ENCODE assay signal across 20 cellular contexts in genomic region chr13:51978836-51979556, GRCh38. TPM values are rescaled to one million over a fixed set of nuclear protein-coding genes. Genes with fewer than 3 reads are reported as not detected.
A peak's percentile ranks its signal among the peaks of the same experiment; 100 is the strongest.
DNase-seq lines count a peak whose midpoint lies in the region; ATAC-seq and FAIRE-seq lines count a peak whose summit lies in the region.
"Had no signal": no experiment of that assay in that cellular context is flagged by ENCODE, and none has a peak within 500 bp of the region (broad histone marks: within the 10 kb centered on the region; RNA-seq: fewer than 3 reads in every experiment).

No MANE protein-coding gene starts in this region.

- no peaks in the 10 kb centered on the region for H3K9me3 ChIP-seq in small intestine (ENCODE audit: control insufficient read depth, low read depth)
- H3K9me3 ChIP-seq: esophagus muscularis mucosa, thyroid gland had no signal

- H3K27me3 ChIP-seq in small intestine (ENCODE audit: control insufficient read depth in 2 of 2, insufficient read depth in 2 of 2, low read length in 2 of 2) = no peaks in the 10 kb centered on the region
- H3K27me3 ChIP-seq: esophagus muscularis mucosa, thyroid gland had no signal

- DNase-seq in NCI-H2029 (lab: John Stamatoyannopoulos, UW) (peak; percentile 33), NCI-H2029 treated with DMSO at 0.1 percent for 48 hours (lab: John Stamatoyannopoulos, UW) (no peak), left cardiac atrium (no peak), small intestine (peak; percentile 96), inferior parietal cortex (ENCODE audit: extremely low spot score) (no peak), retina (no peak)
- DNase-seq: activated CD8-positive, alpha-beta memory T cell treated with anti-CD3 and anti-CD28 coated beads, Interleukin-2, amount 50 U/mL, for 48 hours; activated naive CD4-positive, alpha-beta T cell treated with anti-CD3 and anti-CD28 coated beads for 36 hours; CD4-positive, CD25-positive, alpha-beta regulatory T cell; DND-41; KBM-7; NCI-H1417; NCI-H2227 treated with DMSO at 0.1 percent for 48 hours; NK-92 treated with Interleukin-12 subunit alpha and Interleukin-12 subunit beta, amount 100 ng/mL, for 24 hours; T-helper 1 cell; thyroid gland had no signal

- H3K4me1 ChIP-seq in small intestine (ENCODE audit: control insufficient read depth in 2 of 2, insufficient read depth in 1 of 2, low read depth in 1 of 2, low read length in 1 of 2) = no peaks in the 10 kb centered on the region
- H3K4me1 ChIP-seq: thyroid gland had no signal

- intact Hi-C loops in left cardiac atrium (cut with DNase I) = no loop called here

- 13 to 54% (median 23%) methylated on average over 4 of the region's 4 CpGs for WGBS in small intestine, 3 donors

- H3K4me3 ChIP-seq in small intestine (ENCODE audit: low read depth in 1 of 2, low read length in 2 of 2) = no peak overlapping the region
- H3K4me3 ChIP-seq: esophagus muscularis mucosa, thyroid gland had no signal

- ATAC-seq in left cardiac atrium = peak; percentile 69 to 80
- ATAC-seq: activated CD4-positive, CD25-positive, alpha-beta regulatory T cell treated with anti-CD3 and anti-CD28 coated beads, Interleukin-2, amount 50 U/mL, for 24 hours; stimulated activated effector memory CD8-positive, alpha-beta T cell treated with anti-CD3 and anti-CD28 coated beads, Interleukin-12 subunit alpha, Interleukin-12 subunit beta, amount 100 ng/mL, for 72 hours had no signal

- no peaks in the 10 kb centered on the region for H3K36me3 ChIP-seq in small intestine (ENCODE audit: control insufficient read depth in 2 of 2, insufficient read depth in 2 of 2, low read length in 2 of 2)
- H3K36me3 ChIP-seq: thyroid gland had no signal

- FAIRE-seq in small intestine (lab: Jason Lieb, UNC) = no peak

- peak overlapping the region; percentile 59 to 72 for H3K27ac ChIP-seq in small intestine (ENCODE audit: low read depth in 1 of 2, low read length in 1 of 2)
- H3K27ac ChIP-seq: esophagus muscularis mucosa, parathyroid adenoma, thyroid gland had no signal

RNA-seq across cellular contexts. Expression of gene ATP7B, which starts 32.3 kb away (rescaled TPM):
- 1 to 10 TPM; 4.7 to 5.9 TPM for total RNA-seq in left cardiac atrium
- 10 to 100 TPM in 2 of 3 donors, 1 to 10 TPM in 1; 8.1 to 16.1 (median 10.8) TPM for polyA plus RNA-seq in small intestine

RNA-seq across cellular contexts. Expression of gene ALG11, which starts 33.2 kb away (rescaled TPM):
- total RNA-seq in left cardiac atrium = 10 to 100 TPM; 24.9 to 28.9 TPM
- polyA plus RNA-seq in small intestine = 1 to 10 TPM; 1.4 to 7.7 (median 2.2) TPM

RNA-seq across cellular contexts. Expression of gene UTP14C, which starts 45.5 kb away (rescaled TPM):
- 10 to 100 TPM; 13.9 to 14.9 TPM for total RNA-seq in left cardiac atrium
- polyA plus RNA-seq in small intestine = 1 to 10 TPM; 2.2 to 9.0 (median 2.2) TPM

Comparison
In these comparisons a context has a peak if more than half of its experiments do, and no peak if none do; other contexts are left out.
1. DNase-seq: peak in NCI-H2029 (single experiment) and small intestine (single experiment); none in NCI-H2029 treated with DMSO at 0.1 percent for 48 hours (single experiment), left cardiac atrium (single experiment), inferior parietal cortex (single experiment) and retina (single experiment).